Comparison of ENCODE assay signal across 8 cellular contexts in genomic region chr20:47502801-47503239, GRCh38. TPM values are rescaled to one million over a fixed set of nuclear protein-coding genes. Genes with fewer than 3 reads are reported as not detected.
DNase-seq lines count a peak whose midpoint lies in the region; ATAC-seq and TF ChIP-seq lines count a peak whose summit lies in the region.

No MANE protein-coding gene starts in this region.

- POLR2A ChIA-PET in RWPE1 (lab: Yijun Ruan, JAX; ENCODE audit: low non-redundant PET): interaction anchor here (0.6 to 1.8 kb wide), 5 partner anchors 10 to 147 kb away, joined by 3 to 14 read pairs (median 6); no protein-coding TSS in a partner anchor

- TF ChIP-seq EP300 in upper lobe of left lung (IDR thresholded peaks at IDR 0.05): no peak

- H3K4me3 ChIP-seq in upper lobe of left lung: peak overlapping the region; percentile 66 to 94 (median 78)

- H3K4me1 ChIP-seq in upper lobe of left lung: peaks cover 15 to 36% (median 23%) of the 10 kb centered on the region in 4 donors

- H3K27ac ChIP-seq in RWPE1 (peak overlapping the region; percentile 91; the same call in 1 of the 2 replicates), upper lobe of left lung (peak overlapping the region; percentile 87 to 99 (median 96))

- ATAC-seq in upper lobe of left lung (ENCODE audit: low FRiP score in 2 of 2): peak in 1 of 2 donors; percentile 37

- H3K36me3 ChIP-seq in upper lobe of left lung: no peaks in the 10 kb centered on the region

- H3K27me3 ChIP-seq in upper lobe of left lung: no peaks in the 10 kb centered on the region

- H3K9me3 ChIP-seq in upper lobe of left lung: no peaks in the 10 kb centered on the region

- TF ChIP-seq POLR2A in upper lobe of left lung (IDR thresholded peaks at IDR 0.05): peak in 1 of 4 donors; percentile 33

- WGBS in upper lobe of left lung, 2 donors: 0 to 1% methylated on average over 11 of the region's 11 CpGs

- CTCF ChIA-PET in RWPE1 (lab: Yijun Ruan, JAX): interaction anchor here (0.5 to 2.5 kb wide), 14 partner anchors 10 to 1649 kb away, joined by 3 to 21 read pairs (median 4); no protein-coding TSS in a partner anchor

- no peak for TF ChIP-seq CTCF in RWPE1 (conservative IDR thresholded peaks at IDR 0.05; ENCODE audit: low read depth)
- no peak for TF ChIP-seq CTCF in upper lobe of left lung (IDR thresholded peaks at IDR 0.05)
- TF ChIP-seq CTCF in GM10266 (IDR thresholded peaks at IDR 0.05; ENCODE audit: control insufficient read depth, insufficient read depth, low read depth, missing control alignments): no peak

- DNase-seq in CD1c-positive myeloid dendritic cell (ENCODE audit: extremely low spot score) (peak; percentile 82), HK-2 (ENCODE audit: unreplicated experiment) (peak; percentile 24), RWPE1 (ENCODE audit: low spot score) (peak; percentile 64), dermis blood vessel endothelial cell (peak; percentile 36), lung microvascular endothelial cell (ENCODE audit: low read depth in 2 of 2) (peak; percentile 23 to 39), upper lobe of left lung (no peak), GM10266 (ENCODE audit: extremely low spot score) (no peak), NCI-H128 (lab: John Stamatoyannopoulos, UW; ENCODE audit: unreplicated experiment) (no peak)

RNA-seq across cellular contexts. Expression of gene NCOA3, which starts 1.1 kb away (rescaled TPM):
- 35.1 and 47.9 TPM in 2 replicates for total RNA-seq in dermis blood vessel endothelial cell
- 21.4 and 26.8 TPM in 2 replicates for total RNA-seq in lung microvascular endothelial cell
- total RNA-seq in upper lobe of left lung: 10 to 100 TPM; 27.9 to 54.7 (median 38.9) TPM

Comparison
In these comparisons a context has a peak if more than half of its experiments do, and no peak if none do; other contexts are left out.
1. DNase-seq: peak in CD1c-positive myeloid dendritic cell (single experiment), HK-2 (single experiment), RWPE1 (single experiment), dermis blood vessel endothelial cell (single experiment) and lung microvascular endothelial cell (2 of 2); none in upper lobe of left lung (0 of 2), GM10266 (single experiment) and NCI-H128 (single experiment).